8 cellular contexts compared by ENCODE assay signal in the genomic region with DNA sequence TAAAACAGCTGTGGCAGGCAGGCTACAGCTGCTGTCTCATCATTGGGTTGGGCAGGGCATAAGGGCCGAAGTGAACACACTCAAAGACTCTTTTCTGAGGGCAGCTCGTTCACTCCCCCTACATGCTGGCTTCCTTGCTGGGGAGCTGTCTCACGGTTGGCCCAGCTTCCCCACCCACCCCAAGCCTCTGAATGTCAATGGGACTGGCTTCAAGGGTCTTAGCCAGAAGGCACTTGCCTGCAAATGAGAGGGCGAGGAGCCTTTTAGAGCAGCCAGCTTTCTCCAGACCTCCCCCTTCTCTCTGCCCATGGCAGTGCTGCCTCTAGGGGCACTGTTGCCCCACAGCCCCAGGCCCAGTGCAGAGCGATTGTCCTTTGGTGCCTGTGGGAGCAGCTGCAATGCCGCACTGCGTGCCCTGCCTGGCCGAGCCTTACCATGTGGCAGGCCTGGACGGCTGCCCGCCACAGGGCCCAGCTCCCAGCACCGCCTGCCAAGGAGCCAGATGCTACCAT.
DNase-seq lines count a peak whose midpoint lies in the region; ATAC-seq and TF ChIP-seq lines count a peak whose summit lies in the region.

No MANE protein-coding gene starts in this region.

- H3K27ac ChIP-seq in thoracic aorta: peak overlapping the region; percentile 15 to 23

- intact Hi-C loops in CD14-positive monocyte (cut with micrococcal nuclease): no loop called here

- H3K9me3 Mint-ChIP-seq in CD14-positive monocyte: peaks cover 0 to 1% (median 0%) of the 10 kb centered on the region in 7 donors

- no peaks in the 10 kb centered on the region for H3K36me3 ChIP-seq in thoracic aorta

- peaks cover 3 to 16% (median 12%) of the 10 kb centered on the region in 3 donors for H3K27me3 Mint-ChIP-seq in CD14-positive monocyte (ENCODE audit: low read depth in 3 of 3)

- ATAC-seq in GM21390 (IDR thresholded peaks at IDR 0.05; ENCODE audit: unreplicated experiment): peak; percentile 55
- ATAC-seq in left lobe of liver: peak; percentile 58
- ATAC-seq in thoracic aorta (ENCODE audit: insufficient number of reproducible peaks, low FRiP score, low read depth): peak; percentile 64
- ATAC-seq in HG03196 (IDR thresholded peaks at IDR 0.05; ENCODE audit: unreplicated experiment): no peak

- H3K36me3 Mint-ChIP-seq in CD14-positive monocyte: no peaks in the 10 kb centered on the region

- H3K9me3 ChIP-seq in thoracic aorta: no peaks in the 10 kb centered on the region

- peaks cover 6 to 18% of the 10 kb centered on the region in 2 donors for H3K4me1 ChIP-seq in thoracic aorta (ENCODE audit: control insufficient read depth in 1 of 2, low read depth in 2 of 2)

- no peaks in the 10 kb centered on the region for H3K27me3 ChIP-seq in thoracic aorta (replicated peaks; ENCODE audit: insufficient read depth)

- no peak overlapping the region for H3K4me3 ChIP-seq in thoracic aorta

- no peaks in the 10 kb centered on the region for H3K4me1 Mint-ChIP-seq in CD14-positive monocyte

- DNase-seq in CD14-positive monocyte (ENCODE audit: low spot score) (no peak), NCI-H82 treated with DMSO at 0.1 percent for 48 hours (lab: John Stamatoyannopoulos, UW; ENCODE audit: unreplicated experiment) (peak; percentile 1), dermis blood vessel endothelial cell (peak; percentile 24), left lobe of liver (ENCODE audit: low spot score) (no peak), thoracic aorta (ENCODE audit: low spot score) (no peak), HCEC 1CT (no peak)

- H3K27ac Mint-ChIP-seq in CD14-positive monocyte: no peak overlapping the region

- TF ChIP-seq CTCF in CD14-positive monocyte (IDR thresholded peaks at IDR 0.05) (peak; percentile 19), thoracic aorta (IDR thresholded peaks at IDR 0.05) (peak; percentile 67)

- no peak overlapping the region for H3K4me3 Mint-ChIP-seq in CD14-positive monocyte

Comparison
In these comparisons a context has a peak if more than half of its experiments do, and no peak if none do; other contexts are left out.
1. DNase-seq: peak in NCI-H82 treated with DMSO at 0.1 percent for 48 hours (single experiment) and dermis blood vessel endothelial cell (single experiment); none in CD14-positive monocyte (single experiment), left lobe of liver (single experiment), thoracic aorta (single experiment) and HCEC 1CT (single experiment).